Comparison of ENCODE assay signal across 21 cellular contexts in the genomic region with DNA sequence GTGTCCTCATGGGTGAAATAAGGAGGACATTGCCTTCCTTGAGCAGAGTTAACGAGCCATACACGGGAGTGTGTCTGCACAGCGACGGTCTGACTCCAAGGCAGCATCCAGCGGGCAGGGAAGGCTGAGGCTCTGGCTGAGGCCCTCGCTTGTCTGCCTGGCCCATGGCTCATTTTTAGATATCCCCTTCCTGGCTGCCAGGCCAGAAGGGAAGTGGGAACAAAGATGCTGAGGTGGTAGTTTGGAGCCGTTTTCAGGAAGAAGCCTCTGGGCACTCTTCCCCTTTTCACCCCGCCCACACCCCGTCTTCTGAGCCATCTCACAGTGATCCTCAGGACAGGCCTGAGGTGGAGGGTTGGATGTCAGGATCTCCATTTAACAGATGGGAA. TPM values are rescaled to one million over a fixed set of nuclear protein-coding genes. Genes with fewer than 3 reads are reported as not detected.
DNase-seq lines count a peak whose midpoint lies in the region; ATAC-seq, FAIRE-seq and TF ChIP-seq lines count a peak whose summit lies in the region.
"Had no signal": no experiment of that assay in that cellular context is flagged by ENCODE, and none has a peak within 500 bp of the region (broad histone marks: within the 10 kb centered on the region; RNA-seq: fewer than 3 reads in every experiment).

No MANE protein-coding gene starts in this region.

- intact Hi-C loops in left ventricle myocardium inferior (cut with micrococcal nuclease): no loop called here

- TF ChIP-seq POLR2A in GM12891 (IDR thresholded peaks at IDR 0.05; ENCODE audit: low read depth, low read length): no peak

- H3K4me1 ChIP-seq in left ventricle myocardium inferior: peaks cover 55% of the 10 kb centered on the region

- H3K4me3 ChIP-seq in left ventricle myocardium inferior: no peak overlapping the region
- H3K4me3 ChIP-seq: GM23338, PC-9 had no signal

- FAIRE-seq in GM12891 (lab: Jason Lieb, UNC): no peak
- FAIRE-seq: frontal cortex had no signal

- peak overlapping the region; percentile 18 for H3K27ac ChIP-seq in left ventricle myocardium inferior (replicated peaks)
- H3K27ac ChIP-seq: PC-9, WERI-Rb-1 had no signal

- H3K27me3 ChIP-seq in left ventricle myocardium inferior (ENCODE audit: low read depth): peaks cover 6% of the 10 kb centered on the region

- no peak for TF ChIP-seq CTCF in left ventricle myocardium inferior (IDR thresholded peaks at IDR 0.05; ENCODE audit: borderline replicate concordance)

- no peak for ATAC-seq in esophagus mucosa
- ATAC-seq: GM23338 had no signal

- H3K36me3 ChIP-seq in left ventricle myocardium inferior: no peaks in the 10 kb centered on the region
- H3K36me3 ChIP-seq: WERI-Rb-1 had no signal

- DNase-seq in GM12891 (ENCODE audit: insufficient read length, low spot score) (no peak), NOMO-1 treated with dmso at 0.1 percent for 144 hours (lab: John Stamatoyannopoulos, UW; ENCODE audit: unreplicated experiment) (peak; percentile 7), left ventricle myocardium inferior (peak; percentile 51), pons (ENCODE audit: low spot score) (peak; percentile 69), OCI-M2 (lab: John Stamatoyannopoulos, UW; ENCODE audit: unreplicated experiment) (no peak), NCI-H2029 (lab: John Stamatoyannopoulos, UW) (no peak), NCI-H1092 (lab: John Stamatoyannopoulos, UW) (no peak)
- DNase-seq: DMS 273 treated with DMSO at 0.1 percent for 48 hours, KG1, NCI-H1436 treated with DMSO at 0.1 percent for 48 hours, PC-9, SW 1271, WERI-Rb-1 had no signal

- no peaks in the 10 kb centered on the region for H3K9me3 ChIP-seq in left ventricle myocardium inferior (replicated peaks)

TF ChIP-seq in GM12891, 5 proteins besides CTCF, POLR2A, EP300 and RAD21:
- TF ChIP-seq SPI1 (IDR thresholded peaks at IDR 0.05; ENCODE audit: low read depth, low read length) (0 out of 2 replicates have a peak, but pooled peaks have one; percentile 1), POLR2AphosphoS5 (IDR thresholded peaks at IDR 0.05; ENCODE audit: low read depth, low read length) (no peak)

RNA-seq across cellular contexts. Expression of a gene that starts 3.0 kb away (rescaled TPM):
- polyA plus RNA-seq in GM12891 (2012; ENCODE audit: low read depth, missing spikeins): 0.10 TPM
- total RNA-seq in left ventricle myocardium inferior (22.7 TPM), esophagus mucosa (9.7 TPM)
- total RNA-seq: activated CD8-positive, alpha-beta memory T cell treated with anti-CD3 and anti-CD28 coated beads for 36 hours; GM23338 had no signal
- polyA plus RNA-seq: GM23338 had no signal

RNA-seq across cellular contexts. Expression of a gene that starts 51.2 kb away (rescaled TPM):
- not detected for polyA plus RNA-seq in GM12891 (2012; ENCODE audit: low read depth, missing spikeins)
- not detected for total RNA-seq in left ventricle myocardium inferior
- total RNA-seq in esophagus mucosa: not detected
- total RNA-seq: activated CD8-positive, alpha-beta memory T cell treated with anti-CD3 and anti-CD28 coated beads for 36 hours; activated T-helper 17 cell treated with anti-CD3 and anti-CD28 coated beads, Interleukin-2, amount 50 U/mL, for 72 hours; frontal cortex; GM23338; NCI-H460; omental fat pad; skeletal muscle tissue had no signal
- polyA plus RNA-seq: GM23338 had no signal

Comparison
In these comparisons a context has a peak if more than half of its experiments do, and no peak if none do; other contexts are left out.
1. DNase-seq: peak in NOMO-1 treated with dmso at 0.1 percent for 144 hours (single experiment), left ventricle myocardium inferior (single experiment) and pons (single experiment); none in GM12891 (single experiment), OCI-M2 (single experiment), NCI-H2029 (single experiment) and NCI-H1092 (single experiment).